In genomic region chr1:21329209-21329844, GRCh38 we compare ENCODE assay signal across 10 cellular contexts. TPM values are rescaled to one million over a fixed set of nuclear protein-coding genes. Genes with fewer than 3 reads are reported as not detected.
DNase-seq lines count a peak whose midpoint lies in the region; ATAC-seq and TF ChIP-seq lines count a peak whose summit lies in the region.
"Had no signal": no experiment of that assay in that cellular context is flagged by ENCODE, and none has a peak within 500 bp of the region (broad histone marks: within the 10 kb centered on the region; RNA-seq: fewer than 3 reads in every experiment).

No MANE protein-coding gene starts in this region.

- TF ChIP-seq CTCF in right atrium auricular region (IDR thresholded peaks at IDR 0.05) (no peak), upper lobe of left lung (IDR thresholded peaks at IDR 0.05) (no peak), lower leg skin (IDR thresholded peaks at IDR 0.05) (no peak), GM13976 (IDR thresholded peaks at IDR 0.05; ENCODE audit: borderline replicate concordance, control extremely low read depth, extremely low read depth, insufficient read depth, missing control alignments) (no peak)

- no peaks in the 10 kb centered on the region for H3K27me3 Mint-ChIP-seq in activated T-helper 17 cell treated with anti-CD3 and anti-CD28 coated beads, Interleukin-2, amount 50 U/mL, for 72 hours

- in situ Hi-C loops in GM13976 (cut with MboI; ENCODE audit: low sequenced_read_pairs, unreplicated experiment): no loop called here

- H3K4me1 Mint-ChIP-seq in activated T-helper 17 cell treated with anti-CD3 and anti-CD28 coated beads, Interleukin-2, amount 50 U/mL, for 72 hours: peaks cover 63% of the 10 kb centered on the region

- H3K9me3 ChIP-seq in right atrium auricular region (no peaks in the 10 kb centered on the region), upper lobe of left lung (no peaks in the 10 kb centered on the region)

- intact Hi-C loops in left cardiac atrium (cut with DNase I) (no loop called here), lower leg skin (cut with DNase I; ENCODE audit: low total_unique reads) (no loop called here)

- H3K27ac Mint-ChIP-seq in activated T-helper 17 cell treated with anti-CD3 and anti-CD28 coated beads, Interleukin-2, amount 50 U/mL, for 72 hours: peak overlapping the region; percentile 72

- H3K27me3 ChIP-seq in right atrium auricular region: no peaks in the 10 kb centered on the region
- H3K27me3 ChIP-seq in upper lobe of left lung: no peaks in the 10 kb centered on the region

- 71 to 77% methylated on average over 6 to 7 of the region's 7 CpGs for WGBS in upper lobe of left lung, 2 donors
- WGBS in lower leg skin, 2 donors: 53 to 54% methylated on average over 7 of the region's 7 CpGs

- H3K4me3 Mint-ChIP-seq in activated T-helper 17 cell treated with anti-CD3 and anti-CD28 coated beads, Interleukin-2, amount 50 U/mL, for 72 hours: peak overlapping the region; percentile 46

- H3K4me3 ChIP-seq in right atrium auricular region (no peak overlapping the region), upper lobe of left lung (no peak overlapping the region), lower leg skin (ENCODE audit: low read depth, poor library complexity, severe bottlenecking) (no peak overlapping the region)

- H3K27ac ChIP-seq in right atrium auricular region: peak overlapping the region; percentile 2 to 9
- peak overlapping the region in 3 of 4 donors; percentile 13 to 57 (median 42) for H3K27ac ChIP-seq in upper lobe of left lung

- H3K4me1 ChIP-seq in right atrium auricular region (peaks cover 5 to 67% of the 10 kb centered on the region in 2 donors), upper lobe of left lung (peaks cover 52 to 78% (median 72%) of the 10 kb centered on the region in 4 donors)

- peaks cover 68% of the 10 kb centered on the region for H3K36me3 Mint-ChIP-seq in activated T-helper 17 cell treated with anti-CD3 and anti-CD28 coated beads, Interleukin-2, amount 50 U/mL, for 72 hours (ENCODE audit: low read depth)

- DNase-seq in right atrium auricular region (ENCODE audit: low spot score) (no peak), left cardiac atrium (no peak), left lobe of liver (ENCODE audit: low spot score) (peak; percentile 85), upper lobe of left lung (no peak), lower leg skin (ENCODE audit: low spot score in 2 of 2) (no peak), GM13976 (ENCODE audit: low spot score) (no peak)
- no peak for DNase-seq in activated CD8-positive, alpha-beta memory T cell treated with anti-CD3 and anti-CD28 coated beads for 24 hours
- DNase-seq: DMS 273 treated with DMSO at 0.1 percent for 48 hours; effector CD8-positive, alpha-beta T cell had no signal

- H3K9me3 Mint-ChIP-seq in activated T-helper 17 cell treated with anti-CD3 and anti-CD28 coated beads, Interleukin-2, amount 50 U/mL, for 72 hours: no peaks in the 10 kb centered on the region

- TF ChIP-seq POLR2A in upper lobe of left lung (IDR thresholded peaks at IDR 0.05) (no peak), lower leg skin (IDR thresholded peaks at IDR 0.05) (no peak)

- TF ChIP-seq EP300 in upper lobe of left lung (IDR thresholded peaks at IDR 0.05): no peak

- H3K36me3 ChIP-seq in right atrium auricular region (no peaks in the 10 kb centered on the region), upper lobe of left lung (no peaks in the 10 kb centered on the region)

- ATAC-seq in left cardiac atrium (no peak), left lobe of liver (peak; percentile 68), upper lobe of left lung (ENCODE audit: low FRiP score in 2 of 2) (no peak)
- ATAC-seq in activated T-helper 17 cell treated with anti-CD3 and anti-CD28 coated beads, Interleukin-2, amount 50 U/mL, for 72 hours (replicated peaks): no peak

RNA-seq across cellular contexts. Expression of gene ECE1, which starts 39.1 kb away (rescaled TPM):
- total RNA-seq in right atrium auricular region: 100 to 1,000 TPM in 1 of 2 donors, 10 to 100 TPM in 1; 83.7 to 152 TPM
- total RNA-seq in left cardiac atrium: 100 to 1,000 TPM in 1 of 2 donors, 10 to 100 TPM in 1; 66.2 to 138 TPM
- total RNA-seq in activated T-helper 17 cell treated with anti-CD3 and anti-CD28 coated beads, Interleukin-2, amount 50 U/mL, for 72 hours: 100 to 1,000 TPM in 1 of 2 donors, 10 to 100 TPM in 1; 75.4 to 219 TPM
- 58.0 TPM for total RNA-seq in left lobe of liver
- 100 to 1,000 TPM in 1 of 6 donors, 10 to 100 TPM in 5; 55.8 to 120 (median 74.8) TPM for total RNA-seq in upper lobe of left lung
- 10 to 100 TPM; 37.1 to 68.9 (median 48.3) TPM for total RNA-seq in lower leg skin
